8 cellular contexts compared by ENCODE assay signal in genomic region chr1:35564037-35564883, GRCh38. TPM values are rescaled to one million over a fixed set of nuclear protein-coding genes. Genes with fewer than 3 reads are reported as not detected.
DNase-seq lines count a peak whose midpoint lies in the region; ATAC-seq and TF ChIP-seq lines count a peak whose summit lies in the region.

No MANE protein-coding gene starts in this region.

- no peak overlapping the region for H3K4me3 ChIP-seq in gastroesophageal sphincter
- no peak overlapping the region for H3K4me3 ChIP-seq in parathyroid adenoma (ENCODE audit: low read depth, low read length)
- no peak overlapping the region for H3K4me3 ChIP-seq in upper lobe of left lung

- peaks cover 0 to 35% (median 10%) of the 10 kb centered on the region in 3 donors for H3K4me1 ChIP-seq in gastroesophageal sphincter
- no peaks in the 10 kb centered on the region for H3K4me1 ChIP-seq in parathyroid adenoma
- H3K4me1 ChIP-seq in upper lobe of left lung = peaks cover 0 to 18% (median 2%) of the 10 kb centered on the region in 4 donors

- no peak overlapping the region for H3K4me2 ChIP-seq in parathyroid adenoma (ENCODE audit: low read length)

- in situ Hi-C loops in SK-MEL-5 (cut with HindIII; ENCODE audit: low pct_unique_long_range_greater_than_20kb, low sequenced_read_pairs) = no loop called here

- TF ChIP-seq CTCF in GM12801 (IDR thresholded peaks at IDR 0.05; ENCODE audit: extremely low read depth, insufficient read length) (peak; percentile 1), gastroesophageal sphincter (IDR thresholded peaks at IDR 0.05) (peak in 3 of 4 experiments; percentile 66 to 76 (median 70)), parathyroid adenoma (IDR thresholded peaks at IDR 0.05) (peak; percentile 39), upper lobe of left lung (IDR thresholded peaks at IDR 0.05) (peak; percentile 71 to 78 (median 75))

- TF ChIP-seq POLR2A in gastroesophageal sphincter (IDR thresholded peaks at IDR 0.05) (no peak), upper lobe of left lung (IDR thresholded peaks at IDR 0.05) (no peak)

- DNase-seq in LoVo (ENCODE audit: low spot score) = peak; percentile 64
- peak; percentile 79 for DNase-seq in SK-MEL-5 (ENCODE audit: low read depth, low spot score)
- peak; percentile 61 for DNase-seq in activated effector memory CD4-positive, alpha-beta T cell treated with Interleukin-2 at 50 U/mL for 16 hours
- DNase-seq in upper lobe of left lung = peak in 1 of 2 donors; percentile 80

- no peak overlapping the region for H3K9ac ChIP-seq in parathyroid adenoma

- H3K27ac ChIP-seq in gastroesophageal sphincter (no peak overlapping the region), parathyroid adenoma (no peak overlapping the region), upper lobe of left lung (no peak overlapping the region)

- no peaks in the 10 kb centered on the region for H3K79me2 ChIP-seq in parathyroid adenoma

- peak; percentile 35 for ATAC-seq in gastroesophageal sphincter
- ATAC-seq in upper lobe of left lung (ENCODE audit: low FRiP score in 2 of 2) = peak; percentile 69 to 73
- ATAC-seq in GM21723 (IDR thresholded peaks at IDR 0.05; ENCODE audit: unreplicated experiment) = no peak

- no peaks in the 10 kb centered on the region for H3K9me3 ChIP-seq in gastroesophageal sphincter
- no peaks in the 10 kb centered on the region for H3K9me3 ChIP-seq in parathyroid adenoma (ENCODE audit: control insufficient read depth, low read length)
- H3K9me3 ChIP-seq in upper lobe of left lung = no peaks in the 10 kb centered on the region

- WGBS in gastroesophageal sphincter (ENCODE audit: low coverage in 1 of 2), 2 donors = 74 to 85% methylated on average over 6 to 8 of the region's 9 CpGs
- WGBS in upper lobe of left lung, 2 donors = 82 to 84% methylated on average over 9 of the region's 9 CpGs

- no peak overlapping the region for H2AFZ ChIP-seq in parathyroid adenoma

- H3K27me3 ChIP-seq in gastroesophageal sphincter = peaks cover 2% of the 10 kb centered on the region
- no peaks in the 10 kb centered on the region for H3K27me3 ChIP-seq in parathyroid adenoma (ENCODE audit: control insufficient read depth, insufficient read depth, low read length)
- no peaks in the 10 kb centered on the region for H3K27me3 ChIP-seq in upper lobe of left lung

- H3K36me3 ChIP-seq in gastroesophageal sphincter (peaks cover 0 to 58% of the 10 kb centered on the region in 2 donors), parathyroid adenoma (ENCODE audit: control insufficient read depth, insufficient read depth, low read length) (no peaks in the 10 kb centered on the region), upper lobe of left lung (peaks cover 0 to 45% (median 14%) of the 10 kb centered on the region in 4 donors)

- TF ChIP-seq EP300 in gastroesophageal sphincter (IDR thresholded peaks at IDR 0.05) = no peak
- TF ChIP-seq EP300 in upper lobe of left lung (IDR thresholded peaks at IDR 0.05) = no peak

RNA-seq across cellular contexts. Expression of gene NCDN, which starts 6.7 kb away (rescaled TPM):
- total RNA-seq in SK-MEL-5 (2014; rRNA removed; shearing (Covaris generic)) = 13.4 and 16.2 TPM in 2 replicates
- polyA plus RNA-seq in SK-MEL-5 (2015; cell fraction: cytosol; rRNA removed) = 52.8 and 59.0 TPM in 2 replicates
- 45.8 and 48.9 TPM in 2 replicates for polyA plus RNA-seq in SK-MEL-5 (2015; cell fraction: nucleus; rRNA removed)
- total RNA-seq in gastroesophageal sphincter (10 to 100 TPM; 16.6 to 41.2 (median 24.3) TPM), upper lobe of left lung (10 to 100 TPM; 12.6 to 34.2 (median 21.5) TPM)

RNA-seq across cellular contexts. Expression of gene KIAA0319L, which starts 7.1 kb away (rescaled TPM):
- 43.8 and 53.4 TPM in 2 replicates for total RNA-seq in SK-MEL-5 (2014; rRNA removed; shearing (Covaris generic))
- polyA plus RNA-seq in SK-MEL-5 (2015; cell fraction: cytosol; rRNA removed) = 62.6 and 82.3 TPM in 2 replicates
- 102 and 112 TPM in 2 replicates for polyA plus RNA-seq in SK-MEL-5 (2015; cell fraction: nucleus; rRNA removed)
- total RNA-seq in gastroesophageal sphincter (10 to 100 TPM; 26.3 to 44.8 (median 38.9) TPM), upper lobe of left lung (100 to 1,000 TPM in 4 of 6 donors, 10 to 100 TPM in 2; 68.1 to 140 (median 107) TPM)

RNA-seq across cellular contexts. Expression of gene TFAP2E, which starts 8.9 kb away (rescaled TPM):
- total RNA-seq in SK-MEL-5 (2014; rRNA removed; shearing (Covaris generic)) = 1.3 TPM in 2 replicates
- 1.5 and 2.4 TPM in 2 replicates for polyA plus RNA-seq in SK-MEL-5 (2015; cell fraction: cytosol; rRNA removed)
- 1.3 and 5.1 TPM in 2 replicates for polyA plus RNA-seq in SK-MEL-5 (2015; cell fraction: nucleus; rRNA removed)
- total RNA-seq in gastroesophageal sphincter (under 1 TPM in 1 of 4 donors, not detected in 3; 0.27 TPM), upper lobe of left lung (1 to 10 TPM; 1.1 to 7.3 (median 2.0) TPM)

Comparison
In these comparisons a context has a peak if more than half of its experiments do, and no peak if none do; other contexts are left out.
1. CTCF ChIP-seq: peak in every context shown above with its lines; median percentile 75 in upper lobe of left lung; 70 in gastroesophageal sphincter; 39 in parathyroid adenoma; 1 in GM12801.